In the genomic region with DNA sequence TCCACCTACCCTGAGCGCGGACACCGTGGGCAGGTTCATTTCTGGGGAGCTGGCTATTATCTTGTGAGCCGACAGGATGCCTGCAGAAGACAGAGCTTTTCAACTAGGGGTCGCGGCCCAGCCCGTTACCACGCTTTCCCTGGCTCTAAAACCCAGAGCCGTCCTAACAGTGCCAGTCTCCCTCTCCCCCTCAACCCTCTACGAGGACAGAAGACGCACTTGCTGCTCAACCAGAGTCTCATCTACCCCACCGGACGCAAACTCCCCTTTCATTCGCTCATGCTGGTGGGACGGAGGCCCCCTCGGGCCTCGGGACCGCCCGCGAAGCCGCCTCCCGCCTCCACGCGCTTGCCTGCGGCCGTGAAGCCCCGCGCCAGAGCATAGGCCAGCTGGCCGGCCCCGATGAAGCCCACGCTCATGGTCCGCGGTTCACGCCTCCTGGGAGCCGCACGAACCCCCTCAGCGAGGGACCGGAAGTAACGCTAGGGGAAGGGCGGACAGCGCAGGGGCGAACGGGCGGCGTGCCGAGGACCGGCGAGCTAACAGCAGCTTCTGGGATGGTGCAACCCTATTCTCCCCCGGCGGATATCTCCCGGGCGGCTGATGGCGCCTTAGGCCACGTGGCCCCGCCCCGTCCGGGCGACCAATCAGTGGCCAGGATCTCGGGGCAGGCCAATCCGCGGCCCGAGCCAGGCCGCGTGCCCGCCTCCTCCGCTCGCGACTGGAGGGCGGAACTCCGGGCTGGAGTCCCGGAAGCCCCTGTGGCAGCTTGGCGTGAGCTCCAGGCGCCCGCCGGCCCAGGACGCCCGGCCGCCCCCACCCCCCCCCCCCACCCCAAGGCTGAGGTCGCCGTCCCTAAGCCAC, we compare ENCODE assay signal across 1 cellular context.
TF ChIP-seq lines count a peak whose summit lies in the region.

A gene (minus strand): TSS at position 559 of the 864 bp plus-strand sequence. CDS start 140 bp downstream, at position 419.

TF ChIP-seq in HepG2, 621 proteins besides CTCF, POLR2A, EP300 and RAD21 (continued from another document and continues in another):
- TF ChIP-seq MZF1 (CRISPR knock-in tag; IDR thresholded peaks at IDR 0.05; ENCODE audit: borderline replicate concordance) = no peak
- TF ChIP-seq ZSCAN30 (CRISPR knock-in tag; IDR thresholded peaks at IDR 0.05) = no peak
- no peak for TF ChIP-seq PRMT3 (CRISPR knock-in tag; IDR thresholded peaks at IDR 0.05; ENCODE audit: borderline replicate concordance, low read depth)
- TF ChIP-seq ZNF431 (CRISPR knock-in tag; IDR thresholded peaks at IDR 0.05; ENCODE audit: borderline replicate concordance, low read depth) = no peak
- peak; percentile 54; the same call in 1 of the 2 replicates for TF ChIP-seq MAFG (CRISPR knock-in tag; IDR thresholded peaks at IDR 0.05)
- no peak for TF ChIP-seq ZNF354B (CRISPR knock-in tag; IDR thresholded peaks at IDR 0.05)
- peak; percentile 47; the same call in 1 of the 2 replicates for TF ChIP-seq ZNF335 (CRISPR knock-in tag; IDR thresholded peaks at IDR 0.05)
- TF ChIP-seq ZBTB21 (CRISPR knock-in tag; IDR thresholded peaks at IDR 0.05) = no peak
- peak; percentile 97; the same call in 1 of the 2 replicates for TF ChIP-seq ZNF337 (CRISPR knock-in tag; IDR thresholded peaks at IDR 0.05; ENCODE audit: borderline replicate concordance, low read depth)
- TF ChIP-seq ZNF24 (IDR thresholded peaks at IDR 0.05) = no peak
- TF ChIP-seq ATAD3A (CRISPR knock-in tag; IDR thresholded peaks at IDR 0.05) = no peak
- TF ChIP-seq DPF2 (CRISPR knock-in tag; IDR thresholded peaks at IDR 0.05; ENCODE audit: borderline replicate concordance, low read depth) = no peak; the same call in 1 of the 2 replicates
- TF ChIP-seq, protein P1, sequence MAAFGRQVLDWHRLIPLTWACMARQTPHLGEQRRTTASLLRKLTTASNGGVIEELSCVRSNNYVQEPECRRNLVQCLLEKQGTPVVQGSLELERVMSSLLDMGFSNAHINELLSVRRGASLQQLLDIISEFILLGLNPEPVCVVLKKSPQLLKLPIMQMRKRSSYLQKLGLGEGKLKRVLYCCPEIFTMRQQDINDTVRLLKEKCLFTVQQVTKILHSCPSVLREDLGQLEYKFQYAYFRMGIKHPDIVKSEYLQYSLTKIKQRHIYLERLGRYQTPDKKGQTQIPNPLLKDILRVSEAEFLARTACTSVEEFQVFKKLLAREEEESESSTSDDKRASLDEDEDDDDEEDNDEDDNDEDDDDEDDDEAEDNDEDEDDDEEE (CRISPR knock-in tag; IDR thresholded peaks at IDR 0.05) = peak; percentile 60; the same call in 1 of the 2 replicates
- TF ChIP-seq MAZ (IDR thresholded peaks at IDR 0.05; ENCODE audit: borderline replicate concordance, low read depth, low read length) = no peak
- peak; percentile 94 for TF ChIP-seq MAZ (CRISPR knock-in tag; IDR thresholded peaks at IDR 0.05; ENCODE audit: low read depth)
- TF ChIP-seq, protein P2, sequence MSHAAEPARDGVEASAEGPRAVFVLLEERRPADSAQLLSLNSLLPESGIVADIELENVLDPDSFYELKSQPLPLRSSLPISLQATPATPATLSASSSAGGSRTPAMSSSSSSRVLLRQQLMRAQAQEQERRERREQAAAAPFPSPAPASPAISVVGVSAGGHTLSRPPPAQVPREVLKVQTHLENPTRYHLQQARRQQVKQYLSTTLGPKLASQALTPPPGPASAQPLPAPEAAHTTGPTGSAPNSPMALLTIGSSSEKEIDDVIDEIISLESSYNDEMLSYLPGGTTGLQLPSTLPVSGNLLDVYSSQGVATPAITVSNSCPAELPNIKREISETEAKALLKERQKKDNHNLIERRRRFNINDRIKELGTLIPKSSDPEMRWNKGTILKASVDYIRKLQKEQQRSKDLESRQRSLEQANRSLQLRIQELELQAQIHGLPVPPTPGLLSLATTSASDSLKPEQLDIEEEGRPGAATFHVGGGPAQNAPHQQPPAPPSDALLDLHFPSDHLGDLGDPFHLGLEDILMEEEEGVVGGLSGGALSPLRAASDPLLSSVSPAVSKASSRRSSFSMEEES (CRISPR knock-in tag; IDR thresholded peaks at IDR 0.05) = peak; percentile 9; the same call in 1 of the 2 replicates
- TF ChIP-seq HIVEP1 (CRISPR knock-in tag; IDR thresholded peaks at IDR 0.05) = peak; percentile 89
- no peak for TF ChIP-seq ZNF720 (CRISPR knock-in tag; IDR thresholded peaks at IDR 0.05)
- no peak for TF ChIP-seq ZBTB3 (CRISPR knock-in tag; IDR thresholded peaks at IDR 0.05; ENCODE audit: borderline replicate concordance, low read depth)
- peak; percentile 95 for TF ChIP-seq ZFX (CRISPR knock-in tag; IDR thresholded peaks at IDR 0.05; ENCODE audit: low read depth)
- TF ChIP-seq IRF2 (CRISPR knock-in tag; IDR thresholded peaks at IDR 0.05) = no peak; the same call in 1 of the 2 replicates
- peak; percentile 74; the same call in 1 of the 2 replicates for TF ChIP-seq ZNF614 (CRISPR knock-in tag; IDR thresholded peaks at IDR 0.05; ENCODE audit: borderline replicate concordance)
- TF ChIP-seq ZNF331 (CRISPR knock-in tag; IDR thresholded peaks at IDR 0.05) = peak; percentile 57; the same call in 1 of the 2 replicates
- TF ChIP-seq, protein P3, sequence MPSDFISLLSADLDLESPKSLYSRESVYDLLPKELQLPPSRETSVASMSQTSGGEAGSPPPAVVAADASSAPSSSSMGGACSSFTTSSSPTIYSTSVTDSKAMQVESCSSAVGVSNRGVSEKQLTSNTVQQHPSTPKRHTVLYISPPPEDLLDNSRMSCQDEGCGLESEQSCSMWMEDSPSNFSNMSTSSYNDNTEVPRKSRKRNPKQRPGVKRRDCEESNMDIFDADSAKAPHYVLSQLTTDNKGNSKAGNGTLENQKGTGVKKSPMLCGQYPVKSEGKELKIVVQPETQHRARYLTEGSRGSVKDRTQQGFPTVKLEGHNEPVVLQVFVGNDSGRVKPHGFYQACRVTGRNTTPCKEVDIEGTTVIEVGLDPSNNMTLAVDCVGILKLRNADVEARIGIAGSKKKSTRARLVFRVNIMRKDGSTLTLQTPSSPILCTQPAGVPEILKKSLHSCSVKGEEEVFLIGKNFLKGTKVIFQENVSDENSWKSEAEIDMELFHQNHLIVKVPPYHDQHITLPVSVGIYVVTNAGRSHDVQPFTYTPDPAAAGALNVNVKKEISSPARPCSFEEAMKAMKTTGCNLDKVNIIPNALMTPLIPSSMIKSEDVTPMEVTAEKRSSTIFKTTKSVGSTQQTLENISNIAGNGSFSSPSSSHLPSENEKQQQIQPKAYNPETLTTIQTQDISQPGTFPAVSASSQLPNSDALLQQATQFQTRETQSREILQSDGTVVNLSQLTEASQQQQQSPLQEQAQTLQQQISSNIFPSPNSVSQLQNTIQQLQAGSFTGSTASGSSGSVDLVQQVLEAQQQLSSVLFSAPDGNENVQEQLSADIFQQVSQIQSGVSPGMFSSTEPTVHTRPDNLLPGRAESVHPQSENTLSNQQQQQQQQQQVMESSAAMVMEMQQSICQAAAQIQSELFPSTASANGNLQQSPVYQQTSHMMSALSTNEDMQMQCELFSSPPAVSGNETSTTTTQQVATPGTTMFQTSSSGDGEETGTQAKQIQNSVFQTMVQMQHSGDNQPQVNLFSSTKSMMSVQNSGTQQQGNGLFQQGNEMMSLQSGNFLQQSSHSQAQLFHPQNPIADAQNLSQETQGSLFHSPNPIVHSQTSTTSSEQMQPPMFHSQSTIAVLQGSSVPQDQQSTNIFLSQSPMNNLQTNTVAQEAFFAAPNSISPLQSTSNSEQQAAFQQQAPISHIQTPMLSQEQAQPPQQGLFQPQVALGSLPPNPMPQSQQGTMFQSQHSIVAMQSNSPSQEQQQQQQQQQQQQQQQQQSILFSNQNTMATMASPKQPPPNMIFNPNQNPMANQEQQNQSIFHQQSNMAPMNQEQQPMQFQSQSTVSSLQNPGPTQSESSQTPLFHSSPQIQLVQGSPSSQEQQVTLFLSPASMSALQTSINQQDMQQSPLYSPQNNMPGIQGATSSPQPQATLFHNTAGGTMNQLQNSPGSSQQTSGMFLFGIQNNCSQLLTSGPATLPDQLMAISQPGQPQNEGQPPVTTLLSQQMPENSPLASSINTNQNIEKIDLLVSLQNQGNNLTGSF (CRISPR knock-in tag; IDR thresholded peaks at IDR 0.05) = 0 out of 2 replicates have a peak, but pooled peaks have one; percentile 36
- TF ChIP-seq MYNN (CRISPR knock-in tag; IDR thresholded peaks at IDR 0.05; ENCODE audit: low read depth) = no peak
- TF ChIP-seq ZBTB7A (CRISPR knock-in tag; IDR thresholded peaks at IDR 0.05) = peak; percentile 49; the same call in 1 of the 2 replicates
- TF ChIP-seq, protein P4, sequence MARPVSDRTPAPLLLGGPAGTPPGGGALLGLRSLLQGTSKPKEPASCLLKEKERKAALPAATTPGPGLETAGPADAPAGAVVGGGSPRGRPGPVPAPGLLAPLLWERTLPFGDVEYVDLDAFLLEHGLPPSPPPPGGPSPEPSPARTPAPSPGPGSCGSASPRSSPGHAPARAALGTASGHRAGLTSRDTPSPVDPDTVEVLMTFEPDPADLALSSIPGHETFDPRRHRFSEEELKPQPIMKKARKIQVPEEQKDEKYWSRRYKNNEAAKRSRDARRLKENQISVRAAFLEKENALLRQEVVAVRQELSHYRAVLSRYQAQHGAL (CRISPR knock-in tag; IDR thresholded peaks at IDR 0.05; ENCODE audit: not compliant biosample characterization) = no peak
- TF ChIP-seq, protein P5, sequence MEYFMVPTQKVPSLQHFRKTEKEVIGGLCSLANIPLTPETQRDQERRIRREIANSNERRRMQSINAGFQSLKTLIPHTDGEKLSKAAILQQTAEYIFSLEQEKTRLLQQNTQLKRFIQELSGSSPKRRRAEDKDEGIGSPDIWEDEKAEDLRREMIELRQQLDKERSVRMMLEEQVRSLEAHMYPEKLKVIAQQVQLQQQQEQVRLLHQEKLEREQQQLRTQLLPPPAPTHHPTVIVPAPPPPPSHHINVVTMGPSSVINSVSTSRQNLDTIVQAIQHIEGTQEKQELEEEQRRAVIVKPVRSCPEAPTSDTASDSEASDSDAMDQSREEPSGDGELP (IDR thresholded peaks at IDR 0.05; ENCODE audit: borderline replicate concordance, low read depth) = peak; percentile 52; the same call in 1 of the 2 replicates
- TF ChIP-seq RFX3 (CRISPR knock-in tag; IDR thresholded peaks at IDR 0.05) = no peak
- TF ChIP-seq GABPA (IDR thresholded peaks at IDR 0.05; ENCODE audit: low read depth, low read length) = peak; percentile 84
- TF ChIP-seq GABPA (CRISPR knock-in tag; IDR thresholded peaks at IDR 0.05; ENCODE audit: low read depth) = peak; percentile 87
- TF ChIP-seq THYN1 (CRISPR knock-in tag; IDR thresholded peaks at IDR 0.05; ENCODE audit: borderline replicate concordance, low read depth) = no peak
- TF ChIP-seq NFE2 (CRISPR knock-in tag; IDR thresholded peaks at IDR 0.05) = no peak
- no peak for TF ChIP-seq ARNT (IDR thresholded peaks at IDR 0.05)
- TF ChIP-seq, protein P6, sequence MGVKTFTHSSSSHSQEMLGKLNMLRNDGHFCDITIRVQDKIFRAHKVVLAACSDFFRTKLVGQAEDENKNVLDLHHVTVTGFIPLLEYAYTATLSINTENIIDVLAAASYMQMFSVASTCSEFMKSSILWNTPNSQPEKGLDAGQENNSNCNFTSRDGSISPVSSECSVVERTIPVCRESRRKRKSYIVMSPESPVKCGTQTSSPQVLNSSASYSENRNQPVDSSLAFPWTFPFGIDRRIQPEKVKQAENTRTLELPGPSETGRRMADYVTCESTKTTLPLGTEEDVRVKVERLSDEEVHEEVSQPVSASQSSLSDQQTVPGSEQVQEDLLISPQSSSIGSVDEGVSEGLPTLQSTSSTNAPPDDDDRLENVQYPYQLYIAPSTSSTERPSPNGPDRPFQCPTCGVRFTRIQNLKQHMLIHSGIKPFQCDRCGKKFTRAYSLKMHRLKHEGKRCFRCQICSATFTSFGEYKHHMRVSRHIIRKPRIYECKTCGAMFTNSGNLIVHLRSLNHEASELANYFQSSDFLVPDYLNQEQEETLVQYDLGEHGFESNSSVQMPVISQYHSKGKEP (CRISPR knock-in tag; IDR thresholded peaks at IDR 0.05) = no peak
- peak; percentile 94 for TF ChIP-seq KDM2A (CRISPR knock-in tag; IDR thresholded peaks at IDR 0.05; ENCODE audit: borderline replicate concordance, low read depth)
- TF ChIP-seq ATF7-NPFF (CRISPR knock-in tag; IDR thresholded peaks at IDR 0.05; ENCODE audit: low read depth) = peak; percentile 70
- TF ChIP-seq MEIS2 (CRISPR knock-in tag; IDR thresholded peaks at IDR 0.05) = 0 out of 2 replicates have a peak, but pooled peaks have one; percentile 21
- TF ChIP-seq ZNF230 (CRISPR knock-in tag; IDR thresholded peaks at IDR 0.05) = no peak
- TF ChIP-seq, protein P7, sequence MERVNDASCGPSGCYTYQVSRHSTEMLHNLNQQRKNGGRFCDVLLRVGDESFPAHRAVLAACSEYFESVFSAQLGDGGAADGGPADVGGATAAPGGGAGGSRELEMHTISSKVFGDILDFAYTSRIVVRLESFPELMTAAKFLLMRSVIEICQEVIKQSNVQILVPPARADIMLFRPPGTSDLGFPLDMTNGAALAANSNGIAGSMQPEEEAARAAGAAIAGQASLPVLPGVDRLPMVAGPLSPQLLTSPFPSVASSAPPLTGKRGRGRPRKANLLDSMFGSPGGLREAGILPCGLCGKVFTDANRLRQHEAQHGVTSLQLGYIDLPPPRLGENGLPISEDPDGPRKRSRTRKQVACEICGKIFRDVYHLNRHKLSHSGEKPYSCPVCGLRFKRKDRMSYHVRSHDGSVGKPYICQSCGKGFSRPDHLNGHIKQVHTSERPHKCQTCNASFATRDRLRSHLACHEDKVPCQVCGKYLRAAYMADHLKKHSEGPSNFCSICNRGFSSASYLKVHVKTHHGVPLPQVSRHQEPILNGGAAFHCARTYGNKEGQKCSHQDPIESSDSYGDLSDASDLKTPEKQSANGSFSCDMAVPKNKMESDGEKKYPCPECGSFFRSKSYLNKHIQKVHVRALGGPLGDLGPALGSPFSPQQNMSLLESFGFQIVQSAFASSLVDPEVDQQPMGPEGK (CRISPR knock-in tag; IDR thresholded peaks at IDR 0.05) = peak; percentile 60
- TF ChIP-seq, protein P8, sequence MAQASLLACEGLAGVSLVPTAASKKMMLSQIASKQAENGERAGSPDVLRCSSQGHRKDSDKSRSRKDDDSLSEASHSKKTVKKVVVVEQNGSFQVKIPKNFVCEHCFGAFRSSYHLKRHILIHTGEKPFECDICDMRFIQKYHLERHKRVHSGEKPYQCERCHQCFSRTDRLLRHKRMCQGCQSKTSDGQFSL (CRISPR knock-in tag; IDR thresholded peaks at IDR 0.05) = peak; percentile 72; the same call in 1 of the 2 replicates
- TF ChIP-seq, protein P9, sequence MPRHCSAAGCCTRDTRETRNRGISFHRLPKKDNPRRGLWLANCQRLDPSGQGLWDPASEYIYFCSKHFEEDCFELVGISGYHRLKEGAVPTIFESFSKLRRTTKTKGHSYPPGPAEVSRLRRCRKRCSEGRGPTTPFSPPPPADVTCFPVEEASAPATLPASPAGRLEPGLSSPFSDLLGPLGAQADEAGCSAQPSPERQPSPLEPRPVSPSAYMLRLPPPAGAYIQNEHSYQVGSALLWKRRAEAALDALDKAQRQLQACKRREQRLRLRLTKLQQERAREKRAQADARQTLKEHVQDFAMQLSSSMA (CRISPR knock-in tag; IDR thresholded peaks at IDR 0.05) = peak; percentile 29; the same call in 1 of the 2 replicates
- TF ChIP-seq FOXP1 (IDR thresholded peaks at IDR 0.05) = no peak
- no peak for TF ChIP-seq FOXP1 (CRISPR knock-in tag; IDR thresholded peaks at IDR 0.05)
